ENCODE assay signal across 21 cellular contexts in genomic region chr11:77547047-77547836, GRCh38. TPM values are rescaled to one million over a fixed set of nuclear protein-coding genes. Genes with fewer than 3 reads are reported as not detected.
DNase-seq lines count a peak whose midpoint lies in the region; ATAC-seq and TF ChIP-seq lines count a peak whose summit lies in the region.
"Had no signal": no experiment of that assay in that cellular context is flagged by ENCODE, and none has a peak within 500 bp of the region (broad histone marks: within the 10 kb centered on the region; RNA-seq: fewer than 3 reads in every experiment).

No MANE protein-coding gene starts in this region.

- H3K9me3 ChIP-seq in HUES64 (ENCODE audit: insufficient read depth, low read depth, low read length) (peaks cover 5% of the 10 kb centered on the region; the same call in 1 of the 2 replicates), endodermal cell (ENCODE audit: control insufficient read depth, low read length) (no peaks in the 10 kb centered on the region), mucosa of descending colon (no peaks in the 10 kb centered on the region), stomach (no peaks in the 10 kb centered on the region)
- H3K9me3 ChIP-seq: BLaER1 had no signal

- ATAC-seq in GM23338 = peak; percentile 18
- peak; percentile 51 for ATAC-seq in mucosa of descending colon
- ATAC-seq: HCT116 had no signal

- H4K20me1 ChIP-seq in GM23338 (replicated peaks; ENCODE audit: insufficient read depth) = no peaks in the 10 kb centered on the region
- H4K20me1 ChIP-seq: BLaER1 had no signal

- H2AFZ ChIP-seq in GM23338 = peak overlapping the region; percentile 45; the same call in 1 of the 2 replicates

- no peaks in the 10 kb centered on the region for H3K79me2 ChIP-seq in GM23338 (replicated peaks; ENCODE audit: insufficient read depth)

- TF ChIP-seq CTCF in GM23338 (conservative IDR thresholded peaks at IDR 0.05; ENCODE audit: low read depth in 2 of 2) = no peak
- no peak for TF ChIP-seq CTCF in endodermal cell (conservative IDR thresholded peaks at IDR 0.05)
- no peak for TF ChIP-seq CTCF in mucosa of descending colon (IDR thresholded peaks at IDR 0.05)
- TF ChIP-seq CTCF in stomach (IDR thresholded peaks at IDR 0.05) = no peak

- H3K9me3 Mint-ChIP-seq in GM23338 (no peaks in the 10 kb centered on the region), endodermal cell (no peaks in the 10 kb centered on the region)
- H3K9me3 Mint-ChIP-seq: CD4-positive, CD25-positive, alpha-beta regulatory T cell had no signal

- intact Hi-C loops in mucosa of descending colon (cut with DNase I, micrococcal nuclease) (loop anchor here (10.0 kb wide), 2 partner anchors 72 to 352 kb away; partner anchors contain the start of gene PAK1 (in 1 of the 2)), stomach (cut with DNase I; ENCODE audit: low total_unique reads) (no loop called here)

- H3K36me3 ChIP-seq in GM23338 (ENCODE audit: insufficient read depth) (no peaks in the 10 kb centered on the region; the same call in 1 of the 2 replicates), HUES64 (ENCODE audit: insufficient read depth, low read length) (no peaks in the 10 kb centered on the region), endodermal cell (ENCODE audit: control insufficient read depth, insufficient read depth, low read length) (no peaks in the 10 kb centered on the region), mucosa of descending colon (ENCODE audit: low read depth) (no peaks in the 10 kb centered on the region), stomach (no peaks in the 10 kb centered on the region)
- H3K36me3 ChIP-seq: BLaER1 had no signal

- H3K4me3 ChIP-seq in GM23338 = no peak overlapping the region
- no peak overlapping the region; the same call in 1 of the 2 replicates for H3K4me3 ChIP-seq in HUES64 (ENCODE audit: low read length)
- H3K4me3 ChIP-seq in endodermal cell (ENCODE audit: low read length) = no peak overlapping the region
- H3K4me3 ChIP-seq in mucosa of descending colon = no peak overlapping the region
- H3K4me3 ChIP-seq in stomach = no peak overlapping the region
- H3K4me3 ChIP-seq: BLaER1, SK-N-MC had no signal

- DNase-seq in GM23338 (ENCODE audit: low spot score) (no peak), endodermal cell (no peak), mucosa of descending colon (no peak), stomach (no peak), occipital lobe (lab: John Stamatoyannopoulos, UW) (no peak), HT-29 (ENCODE audit: low spot score) (no peak)
- DNase-seq in central memory CD4-positive, alpha-beta T cell = no peak
- DNase-seq: CD4-positive, CD25-positive, alpha-beta regulatory T cell; GOT3; Karpas-422; NCI-H1092; NCI-H1436 treated with DMSO at 0.1 percent for 48 hours; NCI-H187 treated with DMSO at 0.1 percent for 48 hours; NCI-H2171 treated with DMSO at 0.1 percent for 48 hours; NCI-H774; SIG-M5; SW 1271 had no signal

- TF ChIP-seq EP300 in stomach (IDR thresholded peaks at IDR 0.05) = no peak

- peak overlapping the region; percentile 94 for H3K27ac Mint-ChIP-seq in GM23338
- H3K27ac Mint-ChIP-seq in endodermal cell = peak overlapping the region; percentile 24
- H3K27ac Mint-ChIP-seq: CD4-positive, CD25-positive, alpha-beta regulatory T cell had no signal

- H3K27ac ChIP-seq in GM23338 (ENCODE audit: low read depth) (peak overlapping the region; percentile 97), HUES64 (ENCODE audit: low read depth, low read length) (peak overlapping the region; percentile 99), endodermal cell (ENCODE audit: low read depth, low read length) (no peak overlapping the region), stomach (no peak overlapping the region)
- H3K27ac ChIP-seq: BLaER1, SK-N-MC had no signal

- TF ChIP-seq POLR2A in stomach (IDR thresholded peaks at IDR 0.05) = no peak

- WGBS in HUES64 = 76% methylated on average over 7 of the region's 7 CpGs
- 84 to 92% methylated on average over 4 to 7 of the region's 7 CpGs for WGBS in endodermal cell (ENCODE audit: insufficient coverage in 1 of 2, insufficient read length in 1 of 2), 2 experiments
- 89 to 92% (median 90%) methylated on average over 7 of the region's 7 CpGs for whole genome bisulfite sequencing in stomach, 5 donors

- H3K27me3 ChIP-seq in GM23338 (ENCODE audit: insufficient read depth) (no peaks in the 10 kb centered on the region), HUES64 (ENCODE audit: insufficient read depth, low read length) (no peaks in the 10 kb centered on the region), endodermal cell (ENCODE audit: control insufficient read depth, insufficient read depth, low read length, poor library complexity, severe bottlenecking) (no peaks in the 10 kb centered on the region), stomach (no peaks in the 10 kb centered on the region)
- H3K27me3 ChIP-seq: BLaER1 had no signal

- H3K4me1 ChIP-seq in GM23338 (ENCODE audit: insufficient read depth) (peaks cover 6% of the 10 kb centered on the region), HUES64 (ENCODE audit: insufficient read depth, low read length) (peaks cover 14% of the 10 kb centered on the region), endodermal cell (ENCODE audit: control insufficient read depth, insufficient read depth, low read length) (no peaks in the 10 kb centered on the region), mucosa of descending colon (ENCODE audit: low read depth) (peaks cover 11% of the 10 kb centered on the region), stomach (peaks cover 0 to 10% (median 4%) of the 10 kb centered on the region in 4 donors)
- H3K4me1 ChIP-seq: BLaER1 had no signal

- peaks cover 15% of the 10 kb centered on the region for H3K4me1 Mint-ChIP-seq in GM23338
- H3K4me1 Mint-ChIP-seq in endodermal cell = peaks cover 7% of the 10 kb centered on the region

- H3K9ac ChIP-seq in HUES64 (ENCODE audit: low read depth, low read length) = peak overlapping the region; percentile 82
- H3K9ac ChIP-seq in endodermal cell (ENCODE audit: extremely low read depth, low read length, poor library complexity, severe bottlenecking) = no peak overlapping the region
- H3K9ac ChIP-seq: BLaER1 had no signal

- H3K36me3 Mint-ChIP-seq in GM23338 (ENCODE audit: low read depth) (no peaks in the 10 kb centered on the region), endodermal cell (ENCODE audit: low read depth) (no peaks in the 10 kb centered on the region)
- H3K36me3 Mint-ChIP-seq: CD4-positive, CD25-positive, alpha-beta regulatory T cell had no signal

- peak overlapping the region; percentile 29 for H3K4me2 ChIP-seq in GM23338
- H3K4me2 ChIP-seq: BLaER1 had no signal

- H3F3A ChIP-seq in GM23338 (replicated peaks; ENCODE audit: low read depth) = no peaks in the 10 kb centered on the region

- H3K27me3 Mint-ChIP-seq in GM23338 (ENCODE audit: insufficient read depth, low read depth, poor library complexity) = peaks cover 2% of the 10 kb centered on the region
- H3K27me3 Mint-ChIP-seq in endodermal cell (ENCODE audit: insufficient read depth) = no peaks in the 10 kb centered on the region
- H3K27me3 Mint-ChIP-seq: CD4-positive, CD25-positive, alpha-beta regulatory T cell had no signal

- peaks cover 3% of the 10 kb centered on the region; the same call in 1 of the 2 replicates for H3K9me2 ChIP-seq in GM23338 (ENCODE audit: insufficient read depth)

- H3K4me3 Mint-ChIP-seq in GM23338 (no peak overlapping the region), endodermal cell (no peak overlapping the region)
- H3K4me3 Mint-ChIP-seq: CD4-positive, CD25-positive, alpha-beta regulatory T cell had no signal

TF ChIP-seq in GM23338, 12 proteins besides CTCF, POLR2A, EP300 and RAD21 (continues in another document):
- TF ChIP-seq NANOG (IDR thresholded peaks at IDR 0.05; ENCODE audit: borderline replicate concordance) (no peak), EZH2phosphoT487 (IDR thresholded peaks at IDR 0.05; ENCODE audit: unreplicated experiment) (no peak), ETS1 (IDR thresholded peaks at IDR 0.05) (no peak)

RNA-seq across cellular contexts. Expression of gene AQP11, which starts 42.5 kb away (rescaled TPM):
- total RNA-seq in GM23338 (2014; rRNA removed; shearing (Covaris generic)) = 1.7 and 1.8 TPM in 2 replicates
- polyA plus RNA-seq in GM23338 (2016; fragmentation: Nextera tagmentation; extraction: Ambion mirVana) (3.4 and 4.1 TPM in 2 replicates), stomach (under 1 TPM in 2 of 3 donors, not detected in 1; 0.38 to 0.68 TPM)
- polyA plus RNA-seq in HUES64 (2013, experiment 1 of 2) = 0.90 TPM
- 0.95 TPM for polyA plus RNA-seq in HUES64 (2013, experiment 2 of 2)
- total RNA-seq in endodermal cell (1 to 10 TPM; 1.7 to 2.6 TPM), mucosa of descending colon (1 to 10 TPM; 4.7 to 6.5 (median 6.1) TPM), stomach (10 to 100 TPM in 1 of 5 donors, 1 to 10 TPM in 2, under 1 TPM in 1, not detected in 1; 0.72 to 16.1 (median 4.5) TPM), occipital lobe (5.9 TPM)
- polyA plus RNA-seq in endodermal cell (2013, experiment 1 of 2) = 1.6 TPM
- 0.99 TPM for polyA plus RNA-seq in endodermal cell (2013, experiment 2 of 2)
- 3.5 and 7.5 TPM in 2 replicates for total RNA-seq in HT-29 (2014; rRNA removed; shearing (Covaris generic))
- total RNA-seq: CD4-positive, CD25-positive, alpha-beta regulatory T cell had no signal

Comparison
In these comparisons a context has a peak if more than half of its experiments do, and no peak if none do; other contexts are left out.
1. H3K27ac ChIP-seq: peak in GM23338 (single experiment) and HUES64 (single experiment); none in endodermal cell (single experiment) and stomach (0 of 5).